ENCODE assay signal across 2 cellular contexts in genomic region chr12:55999999-56000540, GRCh38. TPM values are rescaled to one million over a fixed set of nuclear protein-coding genes. Genes with fewer than 3 reads are reported as not detected.
"Had no signal": no experiment of that assay in that cellular context is flagged by ENCODE, and none has a peak within 500 bp of the region (broad histone marks: within the 10 kb centered on the region; RNA-seq: fewer than 3 reads in every experiment).

No MANE protein-coding gene starts in this region.

RNA-seq across cellular contexts. Expression of gene PMEL, which starts 34.2 kb away (rescaled TPM):
- total RNA-seq: naive thymus-derived CD8-positive, alpha-beta T cell; occipital lobe had no signal
